Comparison of ENCODE assay signal across 1 cellular context in the genomic region with DNA sequence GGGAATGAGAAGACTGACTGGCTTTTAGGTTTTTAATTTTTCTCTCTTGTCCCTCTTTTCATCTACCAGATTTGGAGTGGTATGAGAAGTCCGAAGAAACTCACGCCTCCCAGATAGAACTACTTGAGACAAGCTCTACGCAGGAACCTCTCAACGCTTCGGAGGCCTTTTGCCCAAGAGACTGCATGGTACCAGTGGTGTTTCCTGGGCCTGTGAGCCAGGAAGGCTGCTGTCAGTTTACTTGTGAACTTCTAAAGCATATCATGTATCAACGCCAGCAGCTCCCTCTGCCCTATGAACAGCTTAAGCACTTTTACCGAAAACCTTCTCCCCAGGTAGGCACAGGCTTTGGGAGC.
TF ChIP-seq lines count a peak whose summit lies in the region.

No MANE protein-coding gene starts in this region.

TF ChIP-seq in A549, 52 proteins besides CTCF, POLR2A, EP300 and RAD21 (continued from another document):
- TF ChIP-seq, protein P1, sequence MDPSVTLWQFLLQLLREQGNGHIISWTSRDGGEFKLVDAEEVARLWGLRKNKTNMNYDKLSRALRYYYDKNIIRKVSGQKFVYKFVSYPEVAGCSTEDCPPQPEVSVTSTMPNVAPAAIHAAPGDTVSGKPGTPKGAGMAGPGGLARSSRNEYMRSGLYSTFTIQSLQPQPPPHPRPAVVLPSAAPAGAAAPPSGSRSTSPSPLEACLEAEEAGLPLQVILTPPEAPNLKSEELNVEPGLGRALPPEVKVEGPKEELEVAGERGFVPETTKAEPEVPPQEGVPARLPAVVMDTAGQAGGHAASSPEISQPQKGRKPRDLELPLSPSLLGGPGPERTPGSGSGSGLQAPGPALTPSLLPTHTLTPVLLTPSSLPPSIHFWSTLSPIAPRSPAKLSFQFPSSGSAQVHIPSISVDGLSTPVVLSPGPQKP (IDR thresholded peaks at IDR 0.05; ENCODE audit: low read depth, low read length): no peak
